Comparison of ENCODE assay signal across 9 cellular contexts in genomic region chr21:15060776-15061175, GRCh38. TPM values are rescaled to one million over a fixed set of nuclear protein-coding genes. Genes with fewer than 3 reads are reported as not detected.
DNase-seq lines count a peak whose midpoint lies in the region; ATAC-seq and TF ChIP-seq lines count a peak whose summit lies in the region.
"Had no signal": no experiment of that assay in that cellular context is flagged by ENCODE, and none has a peak within 500 bp of the region (broad histone marks: within the 10 kb centered on the region; RNA-seq: fewer than 3 reads in every experiment).

No MANE protein-coding gene starts in this region.

- no peak overlapping the region for H2BK5ac ChIP-seq in trophoblast cell (ENCODE audit: low read depth, low read length, poor library complexity)

- no peak overlapping the region for H2BK120ac ChIP-seq in trophoblast cell (ENCODE audit: insufficient read depth, low read length, poor library complexity)

- no peak for TF ChIP-seq EP300 in gastroesophageal sphincter (IDR thresholded peaks at IDR 0.05)

- H2BK12ac ChIP-seq in trophoblast cell (ENCODE audit: low read length), result no peak overlapping the region

- H3K4me3 ChIP-seq in GM08714 (ENCODE audit: low read length), result peak overlapping the region; percentile 48
- peak overlapping the region; percentile 5 to 78 for H3K4me3 ChIP-seq in duodenal mucosa (ENCODE audit: low read depth in 1 of 2, low read length in 2 of 2)
- no peak overlapping the region for H3K4me3 ChIP-seq in trophoblast cell (ENCODE audit: low read depth, low read length)
- H3K4me3 ChIP-seq in gastroesophageal sphincter, result no peak overlapping the region
- H3K4me3 ChIP-seq: testis had no signal

- no peaks in the 10 kb centered on the region for H3K36me3 ChIP-seq in duodenal mucosa (ENCODE audit: control insufficient read depth in 1 of 2, insufficient read depth in 2 of 2, low read length in 2 of 2)
- H3K36me3 ChIP-seq in trophoblast cell (ENCODE audit: control insufficient read depth in 1 of 2, insufficient read depth in 2 of 2, low read length in 2 of 2), result no peaks in the 10 kb centered on the region
- no peaks in the 10 kb centered on the region for H3K36me3 ChIP-seq in gastroesophageal sphincter

- H3K4me1 ChIP-seq in duodenal mucosa (ENCODE audit: control insufficient read depth in 1 of 2, insufficient read depth in 2 of 2, low read length in 2 of 2) (peaks cover 56 to 62% of the 10 kb centered on the region in 2 donors), trophoblast cell (ENCODE audit: control insufficient read depth in 1 of 2, insufficient read depth in 2 of 2, low read length in 2 of 2) (peaks cover 3 to 4% of the 10 kb centered on the region in 2 experiments), gastroesophageal sphincter (peaks cover 0 to 79% (median 25%) of the 10 kb centered on the region in 3 donors)

- peaks cover 13% of the 10 kb centered on the region for H3K79me1 ChIP-seq in trophoblast cell (ENCODE audit: low read length)

- H3K4me2 ChIP-seq in trophoblast cell (ENCODE audit: low read length), result no peak overlapping the region

- no peak overlapping the region for H4K12ac ChIP-seq in trophoblast cell (ENCODE audit: low read depth, low read length)

- peak; percentile 31 for DNase-seq in NCI-H748 treated with DMSO at 0.1 percent for 48 hours (lab: John Stamatoyannopoulos, UW)
- DNase-seq in trophoblast cell, result peak; percentile 61 to 84
- DNase-seq in left lobe of liver (ENCODE audit: low spot score), result no peak
- no peak for DNase-seq in NCI-H1092 treated with DMSO at 0.1 percent for 48 hours (lab: John Stamatoyannopoulos, UW)
- DNase-seq: NCI-H1048, testis had no signal

- H3K27ac ChIP-seq in duodenal mucosa (ENCODE audit: low read depth, low read length), result no peak overlapping the region
- H3K27ac ChIP-seq in trophoblast cell (ENCODE audit: low read depth, low read length), result no peak overlapping the region
- H3K27ac ChIP-seq in gastroesophageal sphincter, result no peak overlapping the region
- H3K27ac ChIP-seq: testis had no signal

- no CpG with 5 or more reads among the region's 1 CpG for WGBS in trophoblast cell (ENCODE audit: extremely low coverage, insufficient coverage, insufficient read length)
- 57 to 61% methylated on average over 1 of the region's 1 CpG for WGBS in gastroesophageal sphincter (ENCODE audit: low coverage in 1 of 2), 2 donors

- H4K91ac ChIP-seq in trophoblast cell (ENCODE audit: low read depth, low read length), result no peak overlapping the region

- no peak overlapping the region for H3K23ac ChIP-seq in trophoblast cell (ENCODE audit: low read length)

- H3K27me3 ChIP-seq in duodenal mucosa (ENCODE audit: control insufficient read depth in 1 of 2, insufficient read depth in 2 of 2, low read length in 2 of 2), result no peaks in the 10 kb centered on the region
- no peaks in the 10 kb centered on the region for H3K27me3 ChIP-seq in trophoblast cell (ENCODE audit: insufficient read depth, low read length)
- no peaks in the 10 kb centered on the region for H3K27me3 ChIP-seq in gastroesophageal sphincter
- H3K27me3 ChIP-seq: testis had no signal

- no peak for TF ChIP-seq POLR2A in gastroesophageal sphincter (IDR thresholded peaks at IDR 0.05)

- H2AFZ ChIP-seq in trophoblast cell (ENCODE audit: insufficient read depth, low read length, poor library complexity), result no peak overlapping the region

- no peak overlapping the region for H3K14ac ChIP-seq in trophoblast cell (ENCODE audit: low read length)

- ATAC-seq in left lobe of liver (no peak), gastroesophageal sphincter (no peak)

- peaks cover 16% of the 10 kb centered on the region for H3K79me2 ChIP-seq in trophoblast cell (ENCODE audit: control insufficient read depth, insufficient read depth, low read length, poor library complexity)

- TF ChIP-seq CTCF in gastroesophageal sphincter (IDR thresholded peaks at IDR 0.05), result no peak

- peak overlapping the region; percentile 52 for H3K4ac ChIP-seq in trophoblast cell (ENCODE audit: low read depth, low read length)

- H3K9me3 ChIP-seq in duodenal mucosa (ENCODE audit: control insufficient read depth in 1 of 2, low read length in 2 of 2) (no peaks in the 10 kb centered on the region), trophoblast cell (ENCODE audit: insufficient read depth, low read depth, low read length) (no peaks in the 10 kb centered on the region), gastroesophageal sphincter (no peaks in the 10 kb centered on the region)
- H3K9me3 ChIP-seq: testis had no signal

- no peak overlapping the region for H4K8ac ChIP-seq in trophoblast cell (ENCODE audit: low read depth, low read length)

- H2AK5ac ChIP-seq in trophoblast cell (ENCODE audit: low read length), result no peak overlapping the region

- no peak overlapping the region for H3K18ac ChIP-seq in trophoblast cell (ENCODE audit: low read length)

- H3K9ac ChIP-seq in duodenal mucosa (ENCODE audit: low read depth in 1 of 2, low read length in 2 of 2) (no peak overlapping the region), trophoblast cell (ENCODE audit: low read length) (no peak overlapping the region)

RNA-seq across cellular contexts. Expression of gene NRIP1, which starts 4.0 kb away (rescaled TPM):
- 19.8 and 20.8 TPM in 2 replicates for polyA plus RNA-seq in trophoblast cell (2013)
- total RNA-seq in left lobe of liver (19.3 TPM), gastroesophageal sphincter (10 to 100 TPM; 21.5 to 30.7 (median 28.2) TPM)

Comparison
In these comparisons a context has a peak if more than half of its experiments do, and no peak if none do; other contexts are left out.
1. H3K4me3 ChIP-seq: peak in GM08714 (single experiment) and duodenal mucosa (2 of 2); none in trophoblast cell (single experiment) and gastroesophageal sphincter (0 of 2).
2. DNase-seq: peak in NCI-H748 treated with DMSO at 0.1 percent for 48 hours (single experiment) and trophoblast cell (2 of 2); none in left lobe of liver (single experiment) and NCI-H1092 treated with DMSO at 0.1 percent for 48 hours (single experiment).